In genomic region chrX:30626402-30626801, GRCh38 we compare ENCODE assay signal across 1 cellular context.
TF ChIP-seq lines count a peak whose summit lies in the region.

No MANE protein-coding gene starts in this region.

TF ChIP-seq in HepG2, 621 proteins besides CTCF, POLR2A, EP300 and RAD21 (continued from another document and continues in another):
- TF ChIP-seq ZFP90 (CRISPR knock-in tag; IDR thresholded peaks at IDR 0.05; ENCODE audit: borderline replicate concordance), result no peak
- peak; percentile 10; the same call in 1 of the 2 replicates for TF ChIP-seq CREM (IDR thresholded peaks at IDR 0.05)
- no peak for TF ChIP-seq CREM (CRISPR knock-in tag; IDR thresholded peaks at IDR 0.05)
- TF ChIP-seq WIZ (CRISPR knock-in tag; IDR thresholded peaks at IDR 0.05), result no peak
- TF ChIP-seq ARID2 (CRISPR knock-in tag; IDR thresholded peaks at IDR 0.05; ENCODE audit: borderline replicate concordance), result no peak
- no peak for TF ChIP-seq ZNF674 (CRISPR knock-in tag; IDR thresholded peaks at IDR 0.05; ENCODE audit: low read depth)
- TF ChIP-seq MXD4 (CRISPR knock-in tag; IDR thresholded peaks at IDR 0.05), result no peak
- TF ChIP-seq ZNF282 (IDR thresholded peaks at IDR 0.05; ENCODE audit: partially characterized antibody), result no peak
- TF ChIP-seq DNMT3B (CRISPR knock-in tag; conservative IDR thresholded peaks at IDR 0.05), result no peak
- TF ChIP-seq MXD3 (CRISPR knock-in tag; IDR thresholded peaks at IDR 0.05), result no peak
- TF ChIP-seq SIX1 (CRISPR knock-in tag; IDR thresholded peaks at IDR 0.05; ENCODE audit: borderline replicate concordance), result no peak
- TF ChIP-seq ZNF839 (CRISPR knock-in tag; IDR thresholded peaks at IDR 0.05; ENCODE audit: borderline replicate concordance), result no peak
- TF ChIP-seq CEBPG (CRISPR knock-in tag; IDR thresholded peaks at IDR 0.05), result peak; percentile 45; the same call in 1 of the 2 replicates
- TF ChIP-seq TCF7L2 (IDR thresholded peaks at IDR 0.05; ENCODE audit: low read depth, low read length), result no peak
- peak; percentile 49; the same call in 1 of the 2 replicates for TF ChIP-seq HNF1A (IDR thresholded peaks at IDR 0.05; ENCODE audit: low read depth)
- no peak for TF ChIP-seq HNF1A (CRISPR knock-in tag; IDR thresholded peaks at IDR 0.05; ENCODE audit: borderline replicate concordance)
- peak; percentile 24; the same call in 1 of the 2 replicates for TF ChIP-seq ARID5B (CRISPR knock-in tag; IDR thresholded peaks at IDR 0.05)
- TF ChIP-seq ZNF792 (CRISPR knock-in tag; IDR thresholded peaks at IDR 0.05), result no peak
- TF ChIP-seq NFIC (IDR thresholded peaks at IDR 0.05; ENCODE audit: low read length), result peak; percentile 48; the same call in 1 of the 2 replicates
- no peak for TF ChIP-seq ZNF577 (CRISPR knock-in tag; IDR thresholded peaks at IDR 0.05; ENCODE audit: borderline replicate concordance, low read depth)
- TF ChIP-seq RARG (CRISPR knock-in tag; IDR thresholded peaks at IDR 0.05; ENCODE audit: low read depth), result no peak
- no peak for TF ChIP-seq ZNF292 (CRISPR knock-in tag; IDR thresholded peaks at IDR 0.05; ENCODE audit: borderline replicate concordance, low read depth)
- no peak for TF ChIP-seq ZC3H13 (CRISPR knock-in tag; IDR thresholded peaks at IDR 0.05)
- no peak for TF ChIP-seq FOXO4 (CRISPR knock-in tag; conservative IDR thresholded peaks at IDR 0.05)
- TF ChIP-seq ZNF343 (CRISPR knock-in tag; IDR thresholded peaks at IDR 0.05), result no peak
- TF ChIP-seq SOX13 (IDR thresholded peaks at IDR 0.05), result no peak
- peak in 1 of 2 experiments; percentile 31; a peak in 1 of 4 replicates for TF ChIP-seq SOX13 (CRISPR knock-in tag; conservative IDR thresholded peaks at IDR 0.05 in 1 of 2, IDR thresholded peaks at IDR 0.05 in 1 of 2)
- no peak for TF ChIP-seq ZSCAN22 (CRISPR knock-in tag; IDR thresholded peaks at IDR 0.05)
- TF ChIP-seq ZNF441 (CRISPR knock-in tag; IDR thresholded peaks at IDR 0.05; ENCODE audit: borderline replicate concordance), result no peak
- no peak for TF ChIP-seq TMF1 (CRISPR knock-in tag; IDR thresholded peaks at IDR 0.05; ENCODE audit: low read depth)
- TF ChIP-seq AKAP8 (CRISPR knock-in tag; IDR thresholded peaks at IDR 0.05), result no peak
- TF ChIP-seq TEAD3 (CRISPR knock-in tag; optimal IDR thresholded peaks at IDR 0.05; ENCODE audit: borderline replicate concordance), result no peak
- no peak for TF ChIP-seq KDM5B (CRISPR knock-in tag; IDR thresholded peaks at IDR 0.05; ENCODE audit: borderline replicate concordance)
- TF ChIP-seq ZBTB14 (CRISPR knock-in tag; IDR thresholded peaks at IDR 0.05), result no peak
- TF ChIP-seq CHD4 (IDR thresholded peaks at IDR 0.05; ENCODE audit: borderline replicate concordance, low read length), result 0 out of 2 replicates have a peak, but pooled peaks have one; percentile 35
- peak; percentile 53 for TF ChIP-seq MED1 (CRISPR knock-in tag; IDR thresholded peaks at IDR 0.05)
- TF ChIP-seq ZSCAN29 (CRISPR knock-in tag; conservative IDR thresholded peaks at IDR 0.05), result no peak
- no peak for TF ChIP-seq SRSF4 (IDR thresholded peaks at IDR 0.05; ENCODE audit: low read depth, low read length, poor library complexity, severe bottlenecking)
- TF ChIP-seq DR1 (CRISPR knock-in tag; IDR thresholded peaks at IDR 0.05), result no peak
- no peak for TF ChIP-seq HINFP (CRISPR knock-in tag; IDR thresholded peaks at IDR 0.05; ENCODE audit: low read depth)
- no peak for TF ChIP-seq FOXK2 (IDR thresholded peaks at IDR 0.05)
- TF ChIP-seq PRPF4 (IDR thresholded peaks at IDR 0.05; ENCODE audit: low read depth, low read length, poor library complexity, severe bottlenecking), result no peak
- TF ChIP-seq ASH2L (IDR thresholded peaks at IDR 0.05; ENCODE audit: insufficient read length, low read depth, low read length), result peak; percentile 13
- peak; percentile 56; the same call in 1 of the 2 replicates for TF ChIP-seq CEBPB (IDR thresholded peaks at IDR 0.05; ENCODE audit: borderline replicate concordance, low read depth, low read length)
- TF ChIP-seq SMARCE1 (IDR thresholded peaks at IDR 0.05; ENCODE audit: borderline replicate concordance), result no peak
- no peak for TF ChIP-seq ZFP82 (CRISPR knock-in tag; IDR thresholded peaks at IDR 0.05; ENCODE audit: borderline replicate concordance)
- TF ChIP-seq ZNF609 (CRISPR knock-in tag; IDR thresholded peaks at IDR 0.05; ENCODE audit: borderline replicate concordance), result no peak
- TF ChIP-seq GATAD1 (CRISPR knock-in tag; IDR thresholded peaks at IDR 0.05), result no peak
- no peak for TF ChIP-seq IKZF4 (CRISPR knock-in tag; IDR thresholded peaks at IDR 0.05; ENCODE audit: borderline replicate concordance, low read depth, not compliant biosample characterization)
- no peak for TF ChIP-seq NFYC (CRISPR knock-in tag; IDR thresholded peaks at IDR 0.05)
- no peak for TF ChIP-seq ZNF317 (CRISPR knock-in tag; IDR thresholded peaks at IDR 0.05)
- TF ChIP-seq FOXA3 (CRISPR knock-in tag; IDR thresholded peaks at IDR 0.05), result 0 out of 2 replicates have a peak, but pooled peaks have one; percentile 17
- no peak for TF ChIP-seq ZNF350 (CRISPR knock-in tag; IDR thresholded peaks at IDR 0.05; ENCODE audit: borderline replicate concordance, low read depth)
- peak; percentile 15; the same call in 1 of the 2 replicates for TF ChIP-seq NCOA2 (CRISPR knock-in tag; IDR thresholded peaks at IDR 0.05)
- peak; percentile 44; the same call in 1 of the 2 replicates for TF ChIP-seq SATB2 (CRISPR knock-in tag; IDR thresholded peaks at IDR 0.05)
